Comparison of ENCODE assay signal across 29 cellular contexts in the genomic region with DNA sequence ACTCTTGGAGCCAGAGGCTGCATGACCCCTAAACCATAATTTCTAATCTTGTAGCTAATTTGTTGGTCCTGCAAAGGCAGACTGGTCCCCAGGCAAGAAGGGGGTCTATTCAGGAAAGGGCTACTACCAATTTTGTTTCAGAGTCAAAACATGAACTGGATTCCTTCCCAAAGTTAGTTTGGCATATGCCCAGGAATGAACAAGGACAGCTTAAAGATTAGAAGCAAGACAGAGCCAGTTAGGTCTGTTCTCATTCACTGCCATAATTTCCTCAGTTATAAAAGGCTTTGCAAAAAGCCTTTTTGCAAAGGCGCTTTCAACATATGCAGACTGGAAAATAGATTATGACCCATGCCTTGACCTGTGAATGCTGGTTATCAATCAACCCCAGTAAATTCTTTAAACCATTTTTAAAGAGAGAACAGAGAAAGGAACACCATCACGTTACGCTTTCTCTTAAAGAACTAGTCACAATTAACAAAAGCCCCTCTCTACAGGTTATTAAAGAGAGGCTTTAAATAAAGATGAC. TPM values are rescaled to one million over a fixed set of nuclear protein-coding genes. Genes with fewer than 3 reads are reported as not detected.
DNase-seq lines count a peak whose midpoint lies in the region; ATAC-seq, FAIRE-seq and TF ChIP-seq lines count a peak whose summit lies in the region.
"Had no signal": no experiment of that assay in that cellular context is flagged by ENCODE, and none has a peak within 500 bp of the region (broad histone marks: within the 10 kb centered on the region; RNA-seq: fewer than 3 reads in every experiment).

No MANE protein-coding gene starts in this region.

- POLR2A ChIA-PET in SK-N-SH (lab: Yijun Ruan, JAX): no interaction called here
- POLR2A ChIA-PET in K562 (lab: Yijun Ruan, JAX): interaction anchor here (0.8 to 1.3 kb wide), 3 partner anchors 11 to 595 kb away, joined by 3 to 5 read pairs (median 4); no protein-coding TSS in a partner anchor

- no peaks in the 10 kb centered on the region for H3K79me2 ChIP-seq in SK-N-SH (ENCODE audit: insufficient read depth)
- peaks cover 35% of the 10 kb centered on the region for H3K79me2 ChIP-seq in K562 (ENCODE audit: control insufficient read depth, insufficient read depth, low read length)

- no peak overlapping the region for H3K4me3 ChIP-seq in SK-N-SH (ENCODE audit: low read depth in 2 of 2, low read length in 1 of 2)
- H3K4me3 ChIP-seq in K562: no peak overlapping the region
- no peak overlapping the region for H3K4me3 ChIP-seq in right lobe of liver
- H3K4me3 ChIP-seq in psoas muscle: no peak overlapping the region
- H3K4me3 ChIP-seq in lower leg skin (ENCODE audit: low read depth, poor library complexity, severe bottlenecking): no peak overlapping the region
- H3K4me3 ChIP-seq: dorsolateral prefrontal cortex, Peyer's patch, vagina had no signal

- H3K4me1 ChIP-seq in SK-N-SH (ENCODE audit: control insufficient read depth in 1 of 2, insufficient read depth in 2 of 2, low read depth in 1 of 2, low read length in 1 of 2) (no peaks in the 10 kb centered on the region; a peak in 2 of 4 replicates), K562 (replicated peaks in 1 of 2; ENCODE audit: control insufficient read depth in 2 of 2, insufficient read depth in 2 of 2, low read length in 2 of 2) (peaks cover 20 to 42% of the 10 kb centered on the region in 2 experiments), right lobe of liver (peaks cover 0 to 5% (median 2%) of the 10 kb centered on the region in 4 donors), psoas muscle (peaks cover 4% of the 10 kb centered on the region)

- H3K9me2 ChIP-seq in SK-N-SH: no peaks in the 10 kb centered on the region

- H3K27me3 ChIP-seq in SK-N-SH (ENCODE audit: insufficient read depth) (no peaks in the 10 kb centered on the region), K562 (ENCODE audit: control insufficient read depth in 2 of 2, insufficient read depth in 2 of 2, low read length in 2 of 2) (no peaks in the 10 kb centered on the region), right lobe of liver (no peaks in the 10 kb centered on the region), psoas muscle (ENCODE audit: insufficient read depth in 3 of 3, low read length in 2 of 3) (no peaks in the 10 kb centered on the region)
- H3K27me3 ChIP-seq: Peyer's patch, vagina had no signal

- CTCF ChIA-PET in SK-N-SH (lab: Yijun Ruan, JAX): no interaction called here
- CTCF ChIA-PET in K562 (lab: Yijun Ruan, JAX; ENCODE audit: low intra/inter-chr PET ratio): no interaction called here

- TF ChIP-seq EP300 in SK-N-SH (IDR thresholded peaks at IDR 0.05; ENCODE audit: borderline replicate concordance in 1 of 2, low read depth in 1 of 2, low read length in 1 of 2) (no peak), K562 (IDR thresholded peaks at IDR 0.05; ENCODE audit: low read length) (no peak)

- DNase-seq in SK-N-SH (no peak), K562 (ENCODE audit: extremely low read depth in 1 of 4, low spot score in 3 of 4) (peak in 2 of 4 experiments; percentile 30 to 66), mesothelial cell of epicardium (ENCODE audit: low spot score in 2 of 2, unreplicated experiment in 2 of 2) (no peak), right lobe of liver (no peak), psoas muscle (no peak), lower leg skin (ENCODE audit: low spot score in 2 of 2) (no peak)
- DNase-seq: activated CD8-positive, alpha-beta T cell treated with anti-CD3 and anti-CD28 coated beads, Interleukin-2, amount 10 ng/mL, durations not matched to agents 7 days and 5 days; anterior cingulate cortex; CD4-positive, CD25-positive, alpha-beta regulatory T cell; central memory CD4-positive, alpha-beta T cell; dorsolateral prefrontal cortex; natural killer cell; NCI-H1048; NCI-H1694; NCI-H2171 treated with DMSO at 0.1 percent for 48 hours; NCI-H524 treated with DMSO at 0.1 percent for 48 hours; Peyer's patch; stimulated activated CD4-positive, alpha-beta T cell treated with anti-CD3 and anti-CD28 coated beads, Interleukin-15, amount 100 ng/mL, for 24 hours; stimulated activated naive CD4-positive, alpha-beta T cell treated with Interleukin-2 at 50 U/mL for 16 hours; T-cell had no signal

- H4K20me1 ChIP-seq in SK-N-SH (ENCODE audit: insufficient read depth): no peaks in the 10 kb centered on the region
- no peaks in the 10 kb centered on the region for H4K20me1 ChIP-seq in K562 (replicated peaks; ENCODE audit: control insufficient read depth, insufficient read depth, low read length)

- intact Hi-C loops in K562 (cut with micrococcal nuclease): loop anchor here (5.0 kb wide), 2 partner anchors 121 to 584 kb away; partner anchors contain the start of genes CDC14A and PALMD
- intact Hi-C loops in right lobe of liver (cut with DNase I): no loop called here
- intact Hi-C loops in psoas muscle (cut with DNase I): no loop called here
- intact Hi-C loops in lower leg skin (cut with DNase I; ENCODE audit: low total_unique reads): no loop called here

- TF ChIP-seq RAD21 in SK-N-SH (IDR thresholded peaks at IDR 0.05; ENCODE audit: low read length) (no peak), K562 (CRISPR knock-in tag; conservative IDR thresholded peaks at IDR 0.05 in 1 of 2, IDR thresholded peaks at IDR 0.05 in 1 of 2) (no peak)

- no peak for ATAC-seq in SK-N-SH treated with all-trans-retinoic acid at 6 μM for 48 hours
- no peak for ATAC-seq in K562
- ATAC-seq in right lobe of liver: no peak
- no peak for ATAC-seq in GM18502 (IDR thresholded peaks at IDR 0.05; ENCODE audit: poor library complexity, unreplicated experiment)
- no peak for ATAC-seq in psoas muscle
- ATAC-seq: activated CD8-positive, alpha-beta T cell treated with anti-CD3 and anti-CD28 coated beads, Interleukin-2, amount 10 ng/mL, durations not matched to agents 7 days and 5 days; activated naive CD4-positive, alpha-beta T cell treated with anti-CD3 and anti-CD28 coated beads, Interleukin-2, amount 50 U/mL, for 72 hours; natural killer cell; T-cell had no signal

- in situ Hi-C loops in K562 (cut with MboI): no loop called here

- TF ChIP-seq POLR2A in K562 (conservative IDR thresholded peaks at IDR 0.05): no peak
- TF ChIP-seq POLR2A in right lobe of liver (IDR thresholded peaks at IDR 0.05): no peak
- no peak for TF ChIP-seq POLR2A in lower leg skin (IDR thresholded peaks at IDR 0.05)

- no peaks in the 10 kb centered on the region for H3K9me3 Mint-ChIP-seq in mesothelial cell of epicardium
- H3K9me3 Mint-ChIP-seq: activated naive CD4-positive, alpha-beta T cell treated with anti-CD3 and anti-CD28 coated beads, Interleukin-2, amount 50 U/mL, for 72 hours; CD4-positive, CD25-positive, alpha-beta regulatory T cell; natural killer cell; T-cell had no signal

- peaks cover 5% of the 10 kb centered on the region for H3F3A ChIP-seq in SK-N-SH (replicated peaks; ENCODE audit: insufficient read depth)

- no peak overlapping the region for H2AFZ ChIP-seq in SK-N-SH (ENCODE audit: low read depth)
- H2AFZ ChIP-seq in K562 (ENCODE audit: low read depth, low read length): peak overlapping the region; percentile 61

- peaks cover 56% of the 10 kb centered on the region for H3K4me1 Mint-ChIP-seq in mesothelial cell of epicardium

- H3K27ac ChIP-seq in SK-N-SH (ENCODE audit: low read depth in 2 of 2, low read length in 1 of 2) (no peak overlapping the region), K562 (ENCODE audit: extremely low read depth, low read depth, low read length) (peak overlapping the region; percentile 74), right lobe of liver (no peak overlapping the region), psoas muscle (no peak overlapping the region)
- H3K27ac ChIP-seq: dorsolateral prefrontal cortex, Peyer's patch had no signal

- H3K27me3 Mint-ChIP-seq in mesothelial cell of epicardium (ENCODE audit: low read depth): no peaks in the 10 kb centered on the region

- FAIRE-seq in K562 (lab: Jason Lieb, UNC): no peak
- FAIRE-seq: A204.1, endothelial cell of umbilical vein, H1, kidney had no signal

- H3K9me1 ChIP-seq in K562 (ENCODE audit: control insufficient read depth, insufficient read depth, low read length): no peaks in the 10 kb centered on the region

- no peaks in the 10 kb centered on the region for H3K36me3 Mint-ChIP-seq in mesothelial cell of epicardium
- H3K36me3 Mint-ChIP-seq: activated naive CD4-positive, alpha-beta T cell treated with anti-CD3 and anti-CD28 coated beads, Interleukin-2, amount 50 U/mL, for 72 hours; CD4-positive, CD25-positive, alpha-beta regulatory T cell; natural killer cell; T-cell had no signal

- H3K27ac Mint-ChIP-seq in mesothelial cell of epicardium: peak overlapping the region; percentile 69
- H3K27ac Mint-ChIP-seq: activated CD8-positive, alpha-beta T cell treated with anti-CD3 and anti-CD28 coated beads, Interleukin-2, amount 10 ng/mL, durations not matched to agents 7 days and 5 days; activated naive CD4-positive, alpha-beta T cell treated with anti-CD3 and anti-CD28 coated beads, Interleukin-2, amount 50 U/mL, for 72 hours; natural killer cell; T-cell had no signal

- no peak overlapping the region for H3K4me2 ChIP-seq in SK-N-SH
- H3K4me2 ChIP-seq in K562 (ENCODE audit: insufficient read depth, low read length): peak overlapping the region; percentile 64

- peak overlapping the region; percentile 39 for H3K4me3 Mint-ChIP-seq in mesothelial cell of epicardium
- H3K4me3 Mint-ChIP-seq: activated CD8-positive, alpha-beta T cell treated with anti-CD3 and anti-CD28 coated beads, Interleukin-2, amount 10 ng/mL, durations not matched to agents 7 days and 5 days; natural killer cell; T-cell had no signal

- H3K9me3 ChIP-seq in SK-N-SH: no peaks in the 10 kb centered on the region
- H3K9me3 ChIP-seq in K562 (replicated peaks; ENCODE audit: control insufficient read depth, insufficient read depth, low read depth, low read length): no peaks in the 10 kb centered on the region
- no peaks in the 10 kb centered on the region for H3K9me3 ChIP-seq in right lobe of liver
- H3K9me3 ChIP-seq in psoas muscle: no peaks in the 10 kb centered on the region
- H3K9me3 ChIP-seq: Peyer's patch, thoracic aorta, vagina had no signal

- no peak for TF ChIP-seq CTCF in SK-N-SH (IDR thresholded peaks at IDR 0.05)
- TF ChIP-seq CTCF in K562 (IDR thresholded peaks at IDR 0.05 in 2 of 3, conservative IDR thresholded peaks at IDR 0.05 in 1 of 3; ENCODE audit: insufficient read depth in 2 of 3, low read depth in 1 of 3, low read length in 3 of 3): no peak
- no peak for TF ChIP-seq CTCF in mesothelial cell of epicardium (IDR thresholded peaks at IDR 0.05; ENCODE audit: unreplicated experiment)
- TF ChIP-seq CTCF in right lobe of liver (IDR thresholded peaks at IDR 0.05): no peak
- no peak for TF ChIP-seq CTCF in psoas muscle (IDR thresholded peaks at IDR 0.05)
- no peak for TF ChIP-seq CTCF in lower leg skin (IDR thresholded peaks at IDR 0.05)

- no TSS peak for BruUV-seq in K562 (replicated peaks; lab: Mats Ljungman, UMichigan)

- H3K9ac ChIP-seq in SK-N-SH (no peak overlapping the region), K562 (ENCODE audit: insufficient read depth in 1 of 2, low read depth in 2 of 2, low read length in 2 of 2) (peak overlapping the region in 1 of 2 experiments; percentile 40; a peak in 2 of 4 replicates)

- 92% methylated on average over 3 of the region's 3 CpGs for WGBS in SK-N-SH (ENCODE audit: low lambda C conversion rate)
- WGBS in K562 (ENCODE audit: insufficient coverage, low coverage, missing lambda C conversion rate): 0% methylated on average over 3 of the region's 3 CpGs
- 88% methylated on average over 3 of the region's 3 CpGs for WGBS in right lobe of liver (ENCODE audit: insufficient coverage, low coverage, low lambda C conversion rate, missing lambda C conversion rate)
- 85 to 93% (median 86%) methylated on average over 3 of the region's 3 CpGs for WGBS in psoas muscle, 3 donors
- 65 to 71% methylated on average over 3 of the region's 3 CpGs for WGBS in lower leg skin, 2 donors

- H3K36me3 ChIP-seq in SK-N-SH (replicated peaks in 1 of 2; ENCODE audit: control insufficient read depth in 1 of 2, insufficient read depth in 2 of 2, low read length in 1 of 2): no peaks in the 10 kb centered on the region
- peaks cover 4% of the 10 kb centered on the region; the same call in 2 of the 3 replicates for H3K36me3 ChIP-seq in K562 (ENCODE audit: control insufficient read depth, insufficient read depth, low read length)
- H3K36me3 ChIP-seq in right lobe of liver: no peaks in the 10 kb centered on the region
- no peaks in the 10 kb centered on the region for H3K36me3 ChIP-seq in psoas muscle (ENCODE audit: insufficient read depth in 1 of 2, low read depth in 1 of 2)
- H3K36me3 ChIP-seq: Peyer's patch, thoracic aorta, vagina had no signal

RNA-seq across cellular contexts. Expression of gene FRRS1, which starts 1.6 kb away (rescaled TPM):
- polyA plus RNA-seq in SK-N-SH (2012; rRNA removed) (1.9 and 2.7 TPM in 2 replicates), K562 (2011; rRNA removed) (41.3 and 44.7 TPM in 2 replicates), K562 (2014; fragmentation: Illumina TruSeq; extraction: Trizol) (19.2 and 23.7 TPM in 2 replicates), K562 (2014; fragmentation: Nextera tagmentation; extraction: Ambion mirVana) (1 to 10 TPM in 1 of 2 experiments, under 1 TPM in 1; 0.87 to 1.9 TPM), K562 (2014; rRNA removed) (14.6 and 18.6 TPM in 2 replicates), psoas muscle (1 to 10 TPM in 2 of 3 donors, under 1 TPM in 1; 0.34 to 3.1 (median 2.5) TPM)
- 1.8 and 2.3 TPM in 2 replicates for polyA plus RNA-seq in SK-N-SH (2012; cell fraction: cytosol; rRNA removed)
- polyA plus RNA-seq in SK-N-SH (2012; cell fraction: nucleus; rRNA removed): 0.80 and 1.8 TPM in 2 replicates
- total RNA-seq in K562 (2011; cell fraction: chromatin; rRNA removed; ENCODE audit: low replicate concordance): 114 and 187 TPM in 2 replicates
- 100 and 116 TPM in 2 replicates for total RNA-seq in K562 (2011; cell fraction: nucleolus; rRNA removed)
- total RNA-seq in K562 (2011; cell fraction: nucleoplasm; rRNA removed): 130 and 133 TPM in 2 replicates
- total RNA-seq in K562 (2014; rRNA removed) (17.8 and 21.7 TPM in 2 replicates), K562 (2014; rRNA removed; fragmentation: Illumina TruSeq; extraction: Trizol) (54.0 and 54.2 TPM in 2 replicates), K562 (2015; rRNA removed; fragmentation: Illumina TruSeq; extraction: Trizol) (41.2 and 43.3 TPM in 2 replicates), K562 (2021) (31.1 and 31.6 TPM in 2 replicates), mesothelial cell of epicardium (19.5 to 22.5 TPM (median 20.4 TPM) in 3 replicates), right lobe of liver (10 to 100 TPM; 19.6 to 44.0 (median 31.4) TPM), psoas muscle (1 to 10 TPM; 2.4 to 4.1 (median 3.2) TPM), lower leg skin (10 to 100 TPM; 25.0 to 37.1 (median 28.2) TPM)
- 12.5 and 26.8 TPM in 2 replicates for polyA plus RNA-seq in K562 (2011; cell fraction: cytosol; rRNA removed)
- polyA plus RNA-seq in K562 (2011; cell fraction: nucleus; rRNA removed): 25.7 and 36.5 TPM in 2 replicates
- polyA plus RNA-seq in K562 (2012): 17.5 and 23.2 TPM in 2 replicates
- 150 and 168 TPM in 2 replicates for polyA minus RNA-seq in K562 (2011; rRNA and poly(A)+ RNA removed)
- polyA minus RNA-seq in K562 (2011; cell fraction: cytosol; rRNA and poly(A)+ RNA removed): 41.7 and 43.8 TPM in 2 replicates
- polyA minus RNA-seq in K562 (2011; cell fraction: nucleus; rRNA and poly(A)+ RNA removed): 35.1 and 70.3 TPM in 2 replicates
